Comparison of ENCODE assay signal across 16 cellular contexts in the genomic region with DNA sequence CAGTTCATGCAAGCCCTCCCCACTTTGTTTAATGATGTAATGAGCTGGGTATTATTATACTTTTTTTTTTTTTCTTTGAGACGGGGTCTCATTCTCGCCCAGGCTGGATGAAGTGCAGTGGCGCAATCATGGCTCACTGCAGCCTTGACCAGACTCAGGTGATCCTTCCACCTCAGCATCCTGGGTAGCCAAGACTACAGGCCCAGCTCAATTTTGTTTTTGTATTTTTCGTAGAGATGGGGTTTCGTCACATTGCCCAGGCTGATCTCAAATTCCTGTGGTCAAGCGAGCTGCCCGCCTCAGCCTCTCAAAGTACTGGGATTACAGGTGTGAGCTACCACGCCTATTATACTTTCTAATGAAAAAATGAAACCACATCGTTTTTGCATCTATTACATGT. TPM values are rescaled to one million over a fixed set of nuclear protein-coding genes. Genes with fewer than 3 reads are reported as not detected.
DNase-seq lines count a peak whose midpoint lies in the region; ATAC-seq, FAIRE-seq and TF ChIP-seq lines count a peak whose summit lies in the region.
"Had no signal": no experiment of that assay in that cellular context is flagged by ENCODE, and none has a peak within 500 bp of the region (broad histone marks: within the 10 kb centered on the region; RNA-seq: fewer than 3 reads in every experiment).

No MANE protein-coding gene starts in this region.

- H3K36me3 ChIP-seq in KMS-11 (ENCODE audit: insufficient read depth): no peaks in the 10 kb centered on the region
- H3K36me3 ChIP-seq in suprapubic skin: no peaks in the 10 kb centered on the region
- H3K36me3 ChIP-seq: BE2C, MG63 had no signal

- H3K27ac ChIP-seq in KMS-11: peak overlapping the region; percentile 48; the same call in 1 of the 2 replicates
- no peak overlapping the region for H3K27ac ChIP-seq in foreskin keratinocyte
- no peak overlapping the region for H3K27ac ChIP-seq in suprapubic skin

- no peak for TF ChIP-seq POLR2A in GM12892 (IDR thresholded peaks at IDR 0.05; ENCODE audit: low read depth, low read length)
- TF ChIP-seq POLR2A in suprapubic skin (IDR thresholded peaks at IDR 0.05): no peak

- ATAC-seq in foreskin keratinocyte (no peak), HG03280 (IDR thresholded peaks at IDR 0.05; ENCODE audit: unreplicated experiment) (no peak)
- ATAC-seq: K562 had no signal

- H3K4me2 ChIP-seq in KMS-11: peak overlapping the region; percentile 46

- TF ChIP-seq EP300 in suprapubic skin (IDR thresholded peaks at IDR 0.05): no peak

- H2AFZ ChIP-seq in KMS-11 (ENCODE audit: low read depth): no peak overlapping the region

- no peaks in the 10 kb centered on the region for H3K79me2 ChIP-seq in KMS-11 (ENCODE audit: insufficient read depth, low read depth)

- no peak overlapping the region for H3K4me3 ChIP-seq in KMS-11 (IDR thresholded peaks at IDR 0.05; ENCODE audit: insufficient read depth, low read depth, low read length)
- H3K4me3 ChIP-seq in suprapubic skin: no peak overlapping the region
- H3K4me3 ChIP-seq: HAP-1, K562, MG63 had no signal

- TF ChIP-seq CTCF in KMS-11 (conservative IDR thresholded peaks at IDR 0.05; ENCODE audit: low read depth, low read length) (no peak), foreskin keratinocyte (conservative IDR thresholded peaks at IDR 0.05) (no peak), suprapubic skin (IDR thresholded peaks at IDR 0.05) (no peak)

- H3K9me3 ChIP-seq in suprapubic skin: no peaks in the 10 kb centered on the region
- H3K9me3 ChIP-seq: BE2C, HAP-1, MG63 had no signal

- no peaks in the 10 kb centered on the region for H3K27me3 ChIP-seq in KMS-11 (ENCODE audit: insufficient read depth, low read depth)
- H3K27me3 ChIP-seq in foreskin keratinocyte: no peaks in the 10 kb centered on the region
- no peaks in the 10 kb centered on the region for H3K27me3 ChIP-seq in suprapubic skin
- H3K27me3 ChIP-seq: BE2C, MG63 had no signal

- H4K20me1 ChIP-seq in KMS-11 (ENCODE audit: insufficient read depth): no peaks in the 10 kb centered on the region

- 82% methylated on average over 9 of the region's 9 CpGs for WGBS in suprapubic skin

- H3K9ac ChIP-seq in KMS-11: no peak overlapping the region

- peak; percentile 21 for FAIRE-seq in GM12892 (lab: Jason Lieb, UNC)
- FAIRE-seq: K562 had no signal

- DNase-seq in GM12892 (ENCODE audit: insufficient read length) (no peak), SW480 (ENCODE audit: low spot score) (peak; percentile 60), foreskin keratinocyte (peak; percentile 31 to 53), suprapubic skin (ENCODE audit: low spot score in 2 of 2) (no peak), iPS-NIHi11 (ENCODE audit: low spot score) (no peak)
- DNase-seq: BE2C, EL, MG63, NCI-H2029, NCI-H510A, T-helper 1 cell had no signal

- H3K4me1 ChIP-seq in KMS-11 (ENCODE audit: low read depth, poor library complexity, severe bottlenecking) (peaks cover 30% of the 10 kb centered on the region), foreskin keratinocyte (peaks cover 6% of the 10 kb centered on the region), suprapubic skin (peaks cover 20% of the 10 kb centered on the region)
- H3K4me1 ChIP-seq: BE2C, HAP-1 had no signal

RNA-seq across cellular contexts. Expression of gene DCAF11, which starts 4.5 kb away (rescaled TPM):
- polyA plus RNA-seq in GM12892 (2012; ENCODE audit: missing spikeins): 41.5 TPM
- total RNA-seq in foreskin keratinocyte (29.5 and 32.3 TPM in 2 replicates), suprapubic skin (10 to 100 TPM; 64.2 to 71.7 (median 68.3) TPM)
- polyA plus RNA-seq in foreskin keratinocyte: 20.9 and 24.6 TPM in 2 replicates

RNA-seq across cellular contexts. Expression of gene NRL, which starts 4.7 kb away (rescaled TPM):
- 0.45 TPM for polyA plus RNA-seq in GM12892 (2012; ENCODE audit: missing spikeins)
- total RNA-seq in foreskin keratinocyte (0.27 and 0.46 TPM in 2 replicates), suprapubic skin (1 to 10 TPM; 2.2 to 2.9 (median 2.3) TPM)
- 0.46 and 0.50 TPM in 2 replicates for polyA plus RNA-seq in foreskin keratinocyte

RNA-seq across cellular contexts. Expression of gene PCK2, which starts 15.9 kb away (rescaled TPM):
- polyA plus RNA-seq in GM12892 (2012; ENCODE audit: missing spikeins): 33.9 TPM
- total RNA-seq in foreskin keratinocyte (41.0 and 67.9 TPM in 2 replicates), suprapubic skin (10 to 100 TPM in 3 of 4 donors, 1 to 10 TPM in 1; 9.2 to 25.1 (median 14.4) TPM)
- 49.2 and 81.1 TPM in 2 replicates for polyA plus RNA-seq in foreskin keratinocyte

RNA-seq across cellular contexts. Expression of gene FITM1, which starts 20.4 kb away (rescaled TPM):
- polyA plus RNA-seq in GM12892 (2012; ENCODE audit: missing spikeins): not detected
- total RNA-seq in foreskin keratinocyte (0.32 and 0.37 TPM in 2 replicates), suprapubic skin (1 to 10 TPM in 3 of 4 donors, not detected in 1; 1.7 to 3.4 (median 2.3) TPM)
- 0.17 and 0.21 TPM in 2 replicates for polyA plus RNA-seq in foreskin keratinocyte
- polyA plus RNA-seq: AG04450, K562 had no signal

RNA-seq across cellular contexts. Expression of gene PSME1, which starts 25.9 kb away (rescaled TPM):
- 467 TPM for polyA plus RNA-seq in GM12892 (2012; ENCODE audit: missing spikeins)
- total RNA-seq in foreskin keratinocyte (199 and 201 TPM in 2 replicates), suprapubic skin (100 to 1,000 TPM in 2 of 4 donors, 10 to 100 TPM in 2; 72.3 to 113 (median 91.1) TPM)
- 261 and 270 TPM in 2 replicates for polyA plus RNA-seq in foreskin keratinocyte

Comparison
In these comparisons a context has a peak if more than half of its experiments do, and no peak if none do; other contexts are left out.
1. DNase-seq: peak in SW480 (single experiment) and foreskin keratinocyte (2 of 2); none in GM12892 (single experiment), suprapubic skin (0 of 2) and iPS-NIHi11 (single experiment).